ENCODE assay signal across 11 cellular contexts in the genomic region with DNA sequence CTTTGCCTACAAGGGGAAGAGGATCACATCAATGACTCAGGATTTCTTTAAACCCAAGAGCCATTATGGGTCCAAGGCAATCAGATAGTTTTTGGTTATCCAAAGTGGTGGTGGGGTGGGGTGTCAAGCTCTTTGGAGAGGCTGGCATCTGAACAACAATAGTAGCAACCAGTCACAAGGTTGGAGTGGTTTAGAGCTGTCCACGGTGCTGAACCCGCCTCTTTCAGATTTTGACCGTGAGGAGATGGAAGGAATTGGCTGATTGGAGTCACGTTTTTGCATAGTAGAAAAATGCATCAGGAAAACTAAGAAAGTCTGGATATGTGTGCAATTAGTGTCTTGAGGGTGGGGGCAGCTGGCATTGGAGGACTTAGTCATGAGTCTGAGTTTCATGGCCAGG.
DNase-seq lines count a peak whose midpoint lies in the region; ATAC-seq and TF ChIP-seq lines count a peak whose summit lies in the region.
"Had no signal": no experiment of that assay in that cellular context is flagged by ENCODE, and none has a peak within 500 bp of the region (broad histone marks: within the 10 kb centered on the region; RNA-seq: fewer than 3 reads in every experiment).

No MANE protein-coding gene starts in this region.

- peak; percentile 57 for DNase-seq in ACHN
- DNase-seq in HL-60 (ENCODE audit: low read depth in 1 of 2, low spot score in 1 of 2): peak; percentile 5 to 32
- DNase-seq in WTC11 (ENCODE audit: low spot score): peak; percentile 82
- DNase-seq in iPS-NIHi7 (ENCODE audit: extremely low spot score): peak; percentile 74
- no peak for DNase-seq in glutamatergic neuron
- no peak for DNase-seq in posterior vena cava (ENCODE audit: low spot score)
- no peak for DNase-seq in NCI-H524 (lab: John Stamatoyannopoulos, UW)
- no peak for DNase-seq in NCI-H187 treated with DMSO at 0.1 percent for 48 hours (lab: John Stamatoyannopoulos, UW)
- DNase-seq: NCI-H2171 had no signal

- H3K27ac Mint-ChIP-seq in WTC11: no peak overlapping the region
- H3K27ac Mint-ChIP-seq in glutamatergic neuron (ENCODE audit: unreplicated experiment): no peak overlapping the region

- peak; percentile 66; the same call in 1 of the 2 replicates for ATAC-seq in WTC11
- ATAC-seq: gastroesophageal sphincter had no signal

- H3K36me3 Mint-ChIP-seq in WTC11: no peaks in the 10 kb centered on the region
- no peaks in the 10 kb centered on the region for H3K36me3 Mint-ChIP-seq in glutamatergic neuron (ENCODE audit: unreplicated experiment)

- POLR2A ChIA-PET in WTC11 (lab: Charles Lee): no interaction called here

- intact Hi-C loops in posterior vena cava (cut with DNase I): no loop called here

- H3K27me3 Mint-ChIP-seq in WTC11 (ENCODE audit: low read depth): no peaks in the 10 kb centered on the region
- peaks cover 1% of the 10 kb centered on the region for H3K27me3 Mint-ChIP-seq in glutamatergic neuron (ENCODE audit: unreplicated experiment)

- CTCF ChIA-PET in WTC11 (lab: Charles Lee): interaction anchor here (0.7 to 1.4 kb wide), 4 partner anchors 16 to 161 kb away, joined by 3 to 6 read pairs (median 4); no protein-coding TSS in a partner anchor

- H3K4me1 Mint-ChIP-seq in WTC11: no peaks in the 10 kb centered on the region
- no peaks in the 10 kb centered on the region for H3K4me1 Mint-ChIP-seq in glutamatergic neuron (ENCODE audit: low read depth, unreplicated experiment)

- TF ChIP-seq CTCF in HL-60 (IDR thresholded peaks at IDR 0.05; ENCODE audit: insufficient read depth, low read length) (no peak), WTC11 (IDR thresholded peaks at IDR 0.05) (no peak), glutamatergic neuron (IDR thresholded peaks at IDR 0.05; ENCODE audit: partially characterized antibody, unreplicated experiment) (no peak)

- in situ Hi-C loops in ACHN (cut with HindIII; ENCODE audit: low pct_ligation_motif_present, low pct_unique_long_range_greater_than_20kb, low sequenced_read_pairs): no loop called here

- H3K27ac ChIP-seq in HL-60 (replicated peaks): no peak overlapping the region
- H3K27ac ChIP-seq: gastroesophageal sphincter, parathyroid adenoma had no signal

- H3K4me3 Mint-ChIP-seq in WTC11 (no peak overlapping the region), glutamatergic neuron (ENCODE audit: unreplicated experiment) (no peak overlapping the region)

- H3K4me3 ChIP-seq in HL-60 (replicated peaks; ENCODE audit: insufficient read depth, low read length): no peak overlapping the region
- H3K4me3 ChIP-seq: gastroesophageal sphincter had no signal

- H3K9me3 Mint-ChIP-seq in WTC11: no peaks in the 10 kb centered on the region
- H3K9me3 Mint-ChIP-seq in glutamatergic neuron (ENCODE audit: unreplicated experiment): no peaks in the 10 kb centered on the region

- H3K27me3 ChIP-seq in HL-60 (ENCODE audit: insufficient read depth, poor library complexity, severe bottlenecking): peaks cover 6% of the 10 kb centered on the region
- H3K27me3 ChIP-seq: gastroesophageal sphincter had no signal

TF ChIP-seq in WTC11, 78 proteins besides CTCF, POLR2A, EP300 and RAD21:
- TF ChIP-seq TEAD4 (CRISPR knock-in tag; IDR thresholded peaks at IDR 0.05) (peak; percentile 73), ZNF121 (CRISPR knock-in tag; IDR thresholded peaks at IDR 0.05) (no peak), SMAD3 (CRISPR knock-in tag; IDR thresholded peaks at IDR 0.05; ENCODE audit: borderline replicate concordance) (peak; percentile 83; the same call in 1 of the 2 replicates), RELA (CRISPR knock-in tag; IDR thresholded peaks at IDR 0.05; ENCODE audit: borderline replicate concordance) (no peak), TEAD1 (CRISPR knock-in tag; IDR thresholded peaks at IDR 0.05) (peak; percentile 85; the same call in 1 of the 2 replicates), ZNF219 (CRISPR knock-in tag; IDR thresholded peaks at IDR 0.05; ENCODE audit: borderline replicate concordance) (peak; percentile 82; the same call in 1 of the 2 replicates), EMX1 (CRISPR knock-in tag; IDR thresholded peaks at IDR 0.05) (no peak), ZNF423 (CRISPR knock-in tag; IDR thresholded peaks at IDR 0.05) (0 out of 2 replicates have a peak, but pooled peaks have one; percentile 5), PRRX2 (CRISPR knock-in tag; IDR thresholded peaks at IDR 0.05) (no peak), FOXK1 (CRISPR knock-in tag; IDR thresholded peaks at IDR 0.05) (0 out of 2 replicates have a peak, but pooled peaks have one; percentile 27), JUN (CRISPR knock-in tag; IDR thresholded peaks at IDR 0.05) (0 out of 2 replicates have a peak, but pooled peaks have one; percentile 42)
- TF ChIP-seq, protein P1, sequence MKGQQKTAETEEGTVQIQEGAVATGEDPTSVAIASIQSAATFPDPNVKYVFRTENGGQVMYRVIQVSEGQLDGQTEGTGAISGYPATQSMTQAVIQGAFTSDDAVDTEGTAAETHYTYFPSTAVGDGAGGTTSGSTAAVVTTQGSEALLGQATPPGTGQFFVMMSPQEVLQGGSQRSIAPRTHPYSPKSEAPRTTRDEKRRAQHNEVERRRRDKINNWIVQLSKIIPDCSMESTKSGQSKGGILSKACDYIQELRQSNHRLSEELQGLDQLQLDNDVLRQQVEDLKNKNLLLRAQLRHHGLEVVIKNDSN (CRISPR knock-in tag; IDR thresholded peaks at IDR 0.05): peak; percentile 40; the same call in 1 of the 2 replicates
- TF ChIP-seq, protein P2, sequence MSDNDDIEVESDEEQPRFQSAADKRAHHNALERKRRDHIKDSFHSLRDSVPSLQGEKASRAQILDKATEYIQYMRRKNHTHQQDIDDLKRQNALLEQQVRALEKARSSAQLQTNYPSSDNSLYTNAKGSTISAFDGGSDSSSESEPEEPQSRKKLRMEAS (CRISPR knock-in tag; IDR thresholded peaks at IDR 0.05): peak; percentile 23; the same call in 1 of the 2 replicates
- TF ChIP-seq, protein P3, sequence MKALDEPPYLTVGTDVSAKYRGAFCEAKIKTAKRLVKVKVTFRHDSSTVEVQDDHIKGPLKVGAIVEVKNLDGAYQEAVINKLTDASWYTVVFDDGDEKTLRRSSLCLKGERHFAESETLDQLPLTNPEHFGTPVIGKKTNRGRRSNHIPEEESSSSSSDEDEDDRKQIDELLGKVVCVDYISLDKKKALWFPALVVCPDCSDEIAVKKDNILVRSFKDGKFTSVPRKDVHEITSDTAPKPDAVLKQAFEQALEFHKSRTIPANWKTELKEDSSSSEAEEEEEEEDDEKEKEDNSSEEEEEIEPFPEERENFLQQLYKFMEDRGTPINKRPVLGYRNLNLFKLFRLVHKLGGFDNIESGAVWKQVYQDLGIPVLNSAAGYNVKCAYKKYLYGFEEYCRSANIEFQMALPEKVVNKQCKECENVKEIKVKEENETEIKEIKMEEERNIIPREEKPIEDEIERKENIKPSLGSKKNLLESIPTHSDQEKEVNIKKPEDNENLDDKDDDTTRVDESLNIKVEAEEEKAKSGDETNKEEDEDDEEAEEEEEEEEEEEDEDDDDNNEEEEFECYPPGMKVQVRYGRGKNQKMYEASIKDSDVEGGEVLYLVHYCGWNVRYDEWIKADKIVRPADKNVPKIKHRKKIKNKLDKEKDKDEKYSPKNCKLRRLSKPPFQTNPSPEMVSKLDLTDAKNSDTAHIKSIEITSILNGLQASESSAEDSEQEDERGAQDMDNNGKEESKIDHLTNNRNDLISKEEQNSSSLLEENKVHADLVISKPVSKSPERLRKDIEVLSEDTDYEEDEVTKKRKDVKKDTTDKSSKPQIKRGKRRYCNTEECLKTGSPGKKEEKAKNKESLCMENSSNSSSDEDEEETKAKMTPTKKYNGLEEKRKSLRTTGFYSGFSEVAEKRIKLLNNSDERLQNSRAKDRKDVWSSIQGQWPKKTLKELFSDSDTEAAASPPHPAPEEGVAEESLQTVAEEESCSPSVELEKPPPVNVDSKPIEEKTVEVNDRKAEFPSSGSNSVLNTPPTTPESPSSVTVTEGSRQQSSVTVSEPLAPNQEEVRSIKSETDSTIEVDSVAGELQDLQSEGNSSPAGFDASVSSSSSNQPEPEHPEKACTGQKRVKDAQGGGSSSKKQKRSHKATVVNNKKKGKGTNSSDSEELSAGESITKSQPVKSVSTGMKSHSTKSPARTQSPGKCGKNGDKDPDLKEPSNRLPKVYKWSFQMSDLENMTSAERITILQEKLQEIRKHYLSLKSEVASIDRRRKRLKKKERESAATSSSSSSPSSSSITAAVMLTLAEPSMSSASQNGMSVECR (CRISPR knock-in tag; IDR thresholded peaks at IDR 0.05; ENCODE audit: borderline replicate concordance): peak; percentile 77; the same call in 1 of the 2 replicates
- TF ChIP-seq, protein P4, sequence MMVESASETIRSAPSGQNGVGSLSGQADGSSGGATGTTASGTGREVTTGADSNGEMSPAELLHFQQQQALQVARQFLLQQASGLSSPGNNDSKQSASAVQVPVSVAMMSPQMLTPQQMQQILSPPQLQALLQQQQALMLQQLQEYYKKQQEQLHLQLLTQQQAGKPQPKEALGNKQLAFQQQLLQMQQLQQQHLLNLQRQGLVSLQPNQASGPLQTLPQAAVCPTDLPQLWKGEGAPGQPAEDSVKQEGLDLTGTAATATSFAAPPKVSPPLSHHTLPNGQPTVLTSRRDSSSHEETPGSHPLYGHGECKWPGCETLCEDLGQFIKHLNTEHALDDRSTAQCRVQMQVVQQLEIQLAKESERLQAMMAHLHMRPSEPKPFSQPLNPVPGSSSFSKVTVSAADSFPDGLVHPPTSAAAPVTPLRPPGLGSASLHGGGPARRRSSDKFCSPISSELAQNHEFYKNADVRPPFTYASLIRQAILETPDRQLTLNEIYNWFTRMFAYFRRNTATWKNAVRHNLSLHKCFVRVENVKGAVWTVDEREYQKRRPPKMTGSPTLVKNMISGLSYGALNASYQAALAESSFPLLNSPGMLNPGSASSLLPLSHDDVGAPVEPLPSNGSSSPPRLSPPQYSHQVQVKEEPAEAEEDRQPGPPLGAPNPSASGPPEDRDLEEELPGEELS (CRISPR knock-in tag; IDR thresholded peaks at IDR 0.05): peak; percentile 82

Comparison
In these comparisons a context has a peak if more than half of its experiments do, and no peak if none do; other contexts are left out.
1. DNase-seq: peak in ACHN (single experiment), HL-60 (2 of 2), WTC11 (single experiment) and iPS-NIHi7 (single experiment); none in glutamatergic neuron (single experiment), posterior vena cava (single experiment), NCI-H524 (0 of 2) and NCI-H187 treated with DMSO at 0.1 percent for 48 hours (single experiment).